1 cellular context compared by ENCODE assay signal in genomic region chr5:132387649-132388117, GRCh38.
TF ChIP-seq lines count a peak whose summit lies in the region.

No MANE protein-coding gene starts in this region.

TF ChIP-seq in IMR-90, 13 proteins besides CTCF, POLR2A, EP300 and RAD21:
- TF ChIP-seq BHLHE40 (IDR thresholded peaks at IDR 0.05; ENCODE audit: low read depth, low read length) = peak; percentile 99
- peak; percentile 83 for TF ChIP-seq FOS (IDR thresholded peaks at IDR 0.05; ENCODE audit: low read depth, low read length)
- TF ChIP-seq CEBPB (IDR thresholded peaks at IDR 0.05; ENCODE audit: low read depth, low read length) = peak; percentile 37
- peak; percentile 75; the same call in 1 of the 2 replicates for TF ChIP-seq MXI1 (IDR thresholded peaks at IDR 0.05; ENCODE audit: borderline replicate concordance, low read depth, low read length)
- TF ChIP-seq USF2 (IDR thresholded peaks at IDR 0.05; ENCODE audit: low read depth, low read length) = peak; percentile 63
- TF ChIP-seq MAZ (IDR thresholded peaks at IDR 0.05; ENCODE audit: borderline replicate concordance, low read depth, low read length) = peak; percentile 76
- TF ChIP-seq RFX5 (IDR thresholded peaks at IDR 0.05; ENCODE audit: low read depth, low read length) = no peak
- TF ChIP-seq ELK1 (IDR thresholded peaks at IDR 0.05; ENCODE audit: borderline replicate concordance, low read depth, low read length) = no peak
- peak; percentile 46 for TF ChIP-seq MAFK (IDR thresholded peaks at IDR 0.05; ENCODE audit: low read depth, low read length)
- no peak for TF ChIP-seq NFE2L2 (IDR thresholded peaks at IDR 0.05; ENCODE audit: low read depth, low read length)
- TF ChIP-seq CHD1 (IDR thresholded peaks at IDR 0.05; ENCODE audit: low read depth, low read length) = no peak
- TF ChIP-seq SMC3 (IDR thresholded peaks at IDR 0.05; ENCODE audit: low read depth, low read length) = peak; percentile 4; the same call in 1 of the 2 replicates
- no peak for TF ChIP-seq RCOR1 (IDR thresholded peaks at IDR 0.05; ENCODE audit: insufficient replicate concordance, low read length)
